ENCODE assay signal across 14 cellular contexts in genomic region chr1:244044423-244044822, GRCh38. TPM values are rescaled to one million over a fixed set of nuclear protein-coding genes. Genes with fewer than 3 reads are reported as not detected.
DNase-seq lines count a peak whose midpoint lies in the region; ATAC-seq and TF ChIP-seq lines count a peak whose summit lies in the region.
"Had no signal": no experiment of that assay in that cellular context is flagged by ENCODE, and none has a peak within 500 bp of the region (broad histone marks: within the 10 kb centered on the region; RNA-seq: fewer than 3 reads in every experiment).

No MANE protein-coding gene starts in this region.

- ATAC-seq in naive thymus-derived CD4-positive, alpha-beta T cell = no peak
- ATAC-seq in HG02870 (IDR thresholded peaks at IDR 0.05; ENCODE audit: unreplicated experiment) (no peak), GM21786 (IDR thresholded peaks at IDR 0.05; ENCODE audit: unreplicated experiment) (no peak)
- no peak for ATAC-seq in effector memory CD8-positive, alpha-beta T cell (replicated peaks)

- no peaks in the 10 kb centered on the region for H3K4me1 ChIP-seq in HEK293 (ENCODE audit: control insufficient read depth, insufficient read depth, low read length)
- peaks cover 6 to 12% of the 10 kb centered on the region in 2 donors for H3K4me1 ChIP-seq in naive thymus-derived CD4-positive, alpha-beta T cell (ENCODE audit: control insufficient read depth in 2 of 2, insufficient read depth in 2 of 2, low read length in 2 of 2)

- H3K27me3 ChIP-seq in naive thymus-derived CD4-positive, alpha-beta T cell (ENCODE audit: control insufficient read depth in 2 of 2, insufficient read depth in 2 of 2, low read length in 2 of 2) = no peaks in the 10 kb centered on the region
- H3K27me3 ChIP-seq: BLaER1 treated with 17β-estradiol and CSF1 and Interleukin-3, amounts not matched to agents 10 nM and 100 nM had no signal

- peaks cover under 1% of the 10 kb centered on the region for H3K36me3 Mint-ChIP-seq in activated CD4-positive, alpha-beta T cell treated with anti-CD3 and anti-CD28 coated beads, Interleukin-2, amount 10 ng/mL, durations not matched to agents 24 days and 14 days (ENCODE audit: low read depth)
- peaks cover 0 to 2% (median 0%) of the 10 kb centered on the region in 5 donors for H3K36me3 Mint-ChIP-seq in naive thymus-derived CD4-positive, alpha-beta T cell
- peaks cover 12% of the 10 kb centered on the region for H3K36me3 Mint-ChIP-seq in effector memory CD8-positive, alpha-beta T cell (ENCODE audit: insufficient read depth)

- peaks cover 8% of the 10 kb centered on the region for H3K4me1 Mint-ChIP-seq in activated CD4-positive, alpha-beta T cell treated with anti-CD3 and anti-CD28 coated beads, Interleukin-2, amount 10 ng/mL, durations not matched to agents 24 days and 14 days
- H3K4me1 Mint-ChIP-seq in naive thymus-derived CD4-positive, alpha-beta T cell = peaks cover 5 to 44% (median 33%) of the 10 kb centered on the region in 7 donors
- peaks cover 3 to 6% of the 10 kb centered on the region in 2 donors for H3K4me1 Mint-ChIP-seq in effector memory CD8-positive, alpha-beta T cell (ENCODE audit: low read depth in 2 of 2)

- H3K27me3 Mint-ChIP-seq in activated CD4-positive, alpha-beta T cell treated with anti-CD3 and anti-CD28 coated beads, Interleukin-2, amount 10 ng/mL, durations not matched to agents 24 days and 14 days = peaks cover 38% of the 10 kb centered on the region
- H3K27me3 Mint-ChIP-seq in naive thymus-derived CD4-positive, alpha-beta T cell = peaks cover 0 to 35% (median 0%) of the 10 kb centered on the region in 5 donors
- H3K27me3 Mint-ChIP-seq in effector memory CD8-positive, alpha-beta T cell = peaks cover 12 to 17% of the 10 kb centered on the region in 2 donors

- no peak for TF ChIP-seq CTCF in HEK293 (tag by site-specific recombination; IDR thresholded peaks at IDR 0.05)

- H3K36me3 ChIP-seq in HEK293 (ENCODE audit: control insufficient read depth in 2 of 2, insufficient read depth in 1 of 2, low read length in 2 of 2) = no peaks in the 10 kb centered on the region
- no peaks in the 10 kb centered on the region for H3K36me3 ChIP-seq in naive thymus-derived CD4-positive, alpha-beta T cell (ENCODE audit: control insufficient read depth in 2 of 3, insufficient read depth in 3 of 3, low read length in 3 of 3)
- H3K36me3 ChIP-seq: BLaER1 treated with 17β-estradiol and CSF1 and Interleukin-3, amounts not matched to agents 10 nM and 100 nM; HAP-1 had no signal

- no peak overlapping the region for H3K4me3 Mint-ChIP-seq in activated CD4-positive, alpha-beta T cell treated with anti-CD3 and anti-CD28 coated beads, Interleukin-2, amount 10 ng/mL, durations not matched to agents 24 days and 14 days
- peak overlapping the region in 1 of 10 donors; percentile 50 for H3K4me3 Mint-ChIP-seq in naive thymus-derived CD4-positive, alpha-beta T cell
- H3K4me3 Mint-ChIP-seq in effector memory CD8-positive, alpha-beta T cell = no peak overlapping the region

- H3K9me3 ChIP-seq in HEK293 (ENCODE audit: control insufficient read depth, insufficient read depth, low read depth, low read length) = no peaks in the 10 kb centered on the region
- H3K9me3 ChIP-seq in naive thymus-derived CD4-positive, alpha-beta T cell (ENCODE audit: control insufficient read depth in 2 of 3, low read length in 3 of 3) = no peaks in the 10 kb centered on the region
- H3K9me3 ChIP-seq: BLaER1 treated with 17β-estradiol and CSF1 and Interleukin-3, amounts not matched to agents 10 nM and 100 nM; Caco-2; HAP-1 had no signal

- H3K9me3 Mint-ChIP-seq in activated CD4-positive, alpha-beta T cell treated with anti-CD3 and anti-CD28 coated beads, Interleukin-2, amount 10 ng/mL, durations not matched to agents 24 days and 14 days = no peaks in the 10 kb centered on the region
- peaks cover 0 to 6% (median 0%) of the 10 kb centered on the region in 11 donors for H3K9me3 Mint-ChIP-seq in naive thymus-derived CD4-positive, alpha-beta T cell
- H3K9me3 Mint-ChIP-seq in effector memory CD8-positive, alpha-beta T cell = no peaks in the 10 kb centered on the region

- intact Hi-C loops in activated CD4-positive, alpha-beta T cell treated with anti-CD3 and anti-CD28 coated beads, Interleukin-2, amount 10 ng/mL, durations not matched to agents 24 days and 14 days (cut with micrococcal nuclease) = loop anchor here (10.0 kb wide), 2 partner anchors 700 to 790 kb away; partner anchors contain the start of gene COX20
- intact Hi-C loops in naive thymus-derived CD4-positive, alpha-beta T cell (cut with micrococcal nuclease) = no loop called here

- H3K27ac ChIP-seq in HEK293 (ENCODE audit: extremely low read depth, low read depth, low read length) = no peak overlapping the region
- H3K27ac ChIP-seq in naive thymus-derived CD4-positive, alpha-beta T cell (ENCODE audit: low read depth, low read length) = no peak overlapping the region
- H3K27ac ChIP-seq: BLaER1 treated with 17β-estradiol and CSF1 and Interleukin-3, amounts not matched to agents 10 nM and 100 nM; GM23248 had no signal

- CTCF ChIA-PET in HEK293 (lab: Yijun Ruan, JAX) = no interaction called here
- CTCF ChIA-PET in naive thymus-derived CD4-positive, alpha-beta T cell (lab: Charles Lee) = no interaction called here

- POLR2A ChIA-PET in HEK293 (lab: Yijun Ruan, JAX) = no interaction called here
- POLR2A ChIA-PET in naive thymus-derived CD4-positive, alpha-beta T cell (lab: Charles Lee) = interaction anchor here (11.3 kb wide), 1 partner anchor 34 kb away, joined by 240 read pairs; no protein-coding TSS in a partner anchor

- H3K4me3 ChIP-seq in HEK293 (ENCODE audit: low read depth, low read length) = no peak overlapping the region
- no peak overlapping the region for H3K4me3 ChIP-seq in naive thymus-derived CD4-positive, alpha-beta T cell (ENCODE audit: low read length)
- H3K4me3 ChIP-seq: BLaER1 treated with 17β-estradiol and CSF1 and Interleukin-3, amounts not matched to agents 10 nM and 100 nM; GM23248; HAP-1 had no signal

- peak; percentile 40 for DNase-seq in activated CD4-positive, alpha-beta T cell treated with anti-CD3 and anti-CD28 coated beads, Interleukin-2, amount 10 ng/mL, durations not matched to agents 24 days and 14 days
- no peak for DNase-seq in activated CD4-positive, alpha-beta T cell treated with anti-CD3 and anti-CD28 coated beads for 1 hour
- no peak for DNase-seq in naive thymus-derived CD4-positive, alpha-beta T cell
- DNase-seq in effector memory CD8-positive, alpha-beta T cell = no peak
- DNase-seq: 8988T, Caco-2, GM23248, IMR-90, KBM-7 had no signal

- no peak overlapping the region for H3K27ac Mint-ChIP-seq in activated CD4-positive, alpha-beta T cell treated with anti-CD3 and anti-CD28 coated beads, Interleukin-2, amount 10 ng/mL, durations not matched to agents 24 days and 14 days
- peak overlapping the region in 5 of 9 donors; percentile 9 to 99 (median 89) for H3K27ac Mint-ChIP-seq in naive thymus-derived CD4-positive, alpha-beta T cell
- H3K27ac Mint-ChIP-seq in effector memory CD8-positive, alpha-beta T cell = no peak overlapping the region

TF ChIP-seq in HEK293, 187 proteins besides CTCF, POLR2A, EP300 and RAD21:
- TF ChIP-seq ZNF555 (tag by site-specific recombination; conservative IDR thresholded peaks at IDR 0.05) = no peak
- no peak for TF ChIP-seq ZNF211 (tag by site-specific recombination; IDR thresholded peaks at IDR 0.05; ENCODE audit: low read depth)
- peak; percentile 52; the same call in 1 of the 2 replicates for TF ChIP-seq ZBTB8A (tag by site-specific recombination; IDR thresholded peaks at IDR 0.05)

RNA-seq across cellular contexts. Expression of gene ZBTB18, which starts 6.7 kb away (rescaled TPM):
- total RNA-seq in activated CD4-positive, alpha-beta T cell treated with anti-CD3 and anti-CD28 coated beads, Interleukin-2, amount 10 ng/mL, durations not matched to agents 24 days and 14 days = 5.5 TPM in 2 replicates
- 10 to 100 TPM; 15.5 to 90.7 (median 50.5) TPM for total RNA-seq in naive thymus-derived CD4-positive, alpha-beta T cell
- polyA plus RNA-seq in naive thymus-derived CD4-positive, alpha-beta T cell = 1 to 10 TPM; 3.6 to 3.9 TPM

Comparison
In these comparisons a context has a peak if more than half of its experiments do, and no peak if none do; other contexts are left out.
1. H3K27ac Mint-ChIP-seq: peak in naive thymus-derived CD4-positive, alpha-beta T cell (5 of 9); none in activated CD4-positive, alpha-beta T cell treated with anti-CD3 and anti-CD28 coated beads, Interleukin-2, amount 10 ng/mL, durations not matched to agents 24 days and 14 days (single experiment) and effector memory CD8-positive, alpha-beta T cell (0 of 2).